Comparison of ENCODE assay signal across 14 cellular contexts in the genomic region with DNA sequence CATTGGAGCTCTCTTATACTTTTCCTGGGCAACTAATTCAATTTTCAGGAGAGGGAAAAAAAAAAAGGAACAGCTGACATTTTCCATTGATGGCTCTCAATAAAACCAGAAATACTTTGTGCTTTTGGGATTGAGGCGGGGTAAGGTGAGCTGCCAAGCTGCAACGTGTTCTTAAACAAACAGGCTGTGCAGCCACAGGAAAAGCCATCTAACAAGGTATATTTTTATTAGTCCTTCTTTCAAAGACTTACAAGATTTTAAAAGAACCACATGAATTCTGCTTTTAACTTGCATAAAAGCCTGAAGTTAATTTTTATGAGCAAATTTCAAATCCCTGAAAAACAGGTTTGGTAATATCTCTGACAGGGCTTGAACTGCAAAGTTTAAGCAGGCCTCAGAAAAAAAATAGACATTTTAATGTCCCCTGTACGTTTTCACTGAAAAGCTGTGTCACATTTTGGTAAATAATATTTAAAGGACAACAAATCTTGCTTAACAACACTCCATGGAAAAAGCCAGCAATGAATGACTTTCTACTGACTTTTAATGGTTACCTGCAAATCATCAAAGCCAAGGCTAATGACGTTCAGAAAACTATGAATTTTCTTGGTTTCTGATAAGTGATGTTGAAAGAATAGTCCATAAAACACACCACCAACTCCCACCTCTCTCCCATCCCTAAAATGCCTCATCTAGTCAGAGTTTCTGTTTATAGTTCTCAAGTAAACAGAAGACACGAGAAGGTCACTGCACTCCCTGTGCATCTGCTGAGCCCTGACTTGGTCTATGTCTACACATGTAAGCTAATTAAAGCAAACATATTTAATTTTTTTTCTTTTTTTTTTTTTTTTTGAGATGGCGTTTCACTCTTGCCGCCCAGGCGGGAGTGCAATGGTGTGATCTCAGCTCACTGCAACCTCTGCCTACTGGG.
"Had no signal": no experiment of that assay in that cellular context is flagged by ENCODE, and none has a peak within 500 bp of the region (broad histone marks: within the 10 kb centered on the region; RNA-seq: fewer than 3 reads in every experiment).

No MANE protein-coding gene starts in this region.

- ATAC-seq: activated CD8-positive, alpha-beta memory T cell treated with anti-CD3 and anti-CD28 coated beads, Interleukin-2, amount 10 ng/mL, durations not matched to agents 7 days and 5 days; esophagus mucosa; sciatic nerve; stimulated activated naive CD8-positive, alpha-beta T cell treated with anti-CD3 and anti-CD28 coated beads, Interleukin-15, amount 100 ng/mL, for 72 hours; T-cell had no signal

- H3K27ac ChIP-seq: psoas muscle, spleen, testis had no signal

- H3K36me3 Mint-ChIP-seq: activated CD8-positive, alpha-beta memory T cell treated with anti-CD3 and anti-CD28 coated beads, Interleukin-2, amount 10 ng/mL, durations not matched to agents 7 days and 5 days; activated naive CD4-positive, alpha-beta T cell treated with anti-CD3 and anti-CD28 coated beads, Interleukin-2, amount 10 ng/mL, durations not matched to agents 7 days and 5 days; T-cell had no signal

- H3K9me3 ChIP-seq: psoas muscle, spleen, testis had no signal

- H3K27me3 ChIP-seq: spleen, testis had no signal

- H3K36me3 ChIP-seq: spleen had no signal

- H3K9me3 Mint-ChIP-seq: activated naive CD4-positive, alpha-beta T cell treated with anti-CD3 and anti-CD28 coated beads, Interleukin-2, amount 10 ng/mL, durations not matched to agents 7 days and 5 days; stimulated activated naive CD8-positive, alpha-beta T cell treated with anti-CD3 and anti-CD28 coated beads, Interleukin-15, amount 100 ng/mL, for 72 hours; T-cell had no signal

- H3K27me3 Mint-ChIP-seq: activated CD8-positive, alpha-beta memory T cell treated with anti-CD3 and anti-CD28 coated beads, Interleukin-2, amount 10 ng/mL, durations not matched to agents 7 days and 5 days; activated naive CD4-positive, alpha-beta T cell treated with anti-CD3 and anti-CD28 coated beads, Interleukin-2, amount 10 ng/mL, durations not matched to agents 7 days and 5 days had no signal

- H3K4me3 Mint-ChIP-seq: activated CD8-positive, alpha-beta memory T cell treated with anti-CD3 and anti-CD28 coated beads, Interleukin-2, amount 10 ng/mL, durations not matched to agents 7 days and 5 days; activated naive CD4-positive, alpha-beta T cell treated with anti-CD3 and anti-CD28 coated beads, Interleukin-2, amount 10 ng/mL, durations not matched to agents 7 days and 5 days; stimulated activated naive CD8-positive, alpha-beta T cell treated with anti-CD3 and anti-CD28 coated beads, Interleukin-15, amount 100 ng/mL, for 72 hours; T-cell had no signal

- H3K4me1 Mint-ChIP-seq: activated naive CD4-positive, alpha-beta T cell treated with anti-CD3 and anti-CD28 coated beads, Interleukin-2, amount 10 ng/mL, durations not matched to agents 7 days and 5 days; stimulated activated naive CD8-positive, alpha-beta T cell treated with anti-CD3 and anti-CD28 coated beads, Interleukin-15, amount 100 ng/mL, for 72 hours; T-cell had no signal

- H3K4me3 ChIP-seq: psoas muscle, spleen, testis had no signal

- H3K4me1 ChIP-seq: spleen, testis had no signal

- H3K27ac Mint-ChIP-seq: activated CD8-positive, alpha-beta memory T cell treated with anti-CD3 and anti-CD28 coated beads, Interleukin-2, amount 10 ng/mL, durations not matched to agents 7 days and 5 days; activated naive CD4-positive, alpha-beta T cell treated with anti-CD3 and anti-CD28 coated beads, Interleukin-2, amount 10 ng/mL, durations not matched to agents 7 days and 5 days; stimulated activated naive CD8-positive, alpha-beta T cell treated with anti-CD3 and anti-CD28 coated beads, Interleukin-15, amount 100 ng/mL, for 72 hours; T-cell had no signal

- DNase-seq: activated CD4-positive, alpha-beta T cell treated with anti-CD3 and anti-CD28 coated beads for 1 hour; activated CD4-positive, alpha-beta T cell treated with anti-CD3 and anti-CD28 coated beads, Interleukin-2, amount 50 U/mL, for 48 hours; activated CD8-positive, alpha-beta memory T cell treated with anti-CD3 and anti-CD28 coated beads, Interleukin-2, amount 10 ng/mL, durations not matched to agents 7 days and 5 days; activated naive CD4-positive, alpha-beta T cell treated with anti-CD3 and anti-CD28 coated beads, Interleukin-2, amount 10 ng/mL, durations not matched to agents 7 days and 5 days; activated T-cell treated with anti-CD3 and anti-CD28 coated beads, Interleukin-2, amount 50 U/mL, for 1 hour; hippocampal formation; psoas muscle; spleen; stimulated activated naive CD8-positive, alpha-beta T cell treated with anti-CD3 and anti-CD28 coated beads, Interleukin-15, amount 100 ng/mL, for 72 hours; T-cell; T-helper 9 cell; testis had no signal
